In genomic region chr4:146095091-146095690, GRCh38 we compare ENCODE assay signal across 8 cellular contexts.
DNase-seq lines count a peak whose midpoint lies in the region; ATAC-seq and TF ChIP-seq lines count a peak whose summit lies in the region.

No MANE protein-coding gene starts in this region.

- TF ChIP-seq CTCF in WTC11 (IDR thresholded peaks at IDR 0.05) (peak; percentile 77), testis (IDR thresholded peaks at IDR 0.05) (peak; percentile 29 to 75 (median 32))

- no peaks in the 10 kb centered on the region for H3K27me3 Mint-ChIP-seq in WTC11 (ENCODE audit: low read depth)

- H3K4me1 ChIP-seq in iPS DF 6.9 (ENCODE audit: control insufficient read depth, insufficient read depth, low read length) (no peaks in the 10 kb centered on the region), testis (no peaks in the 10 kb centered on the region)

- ATAC-seq in WTC11 (peak; percentile 59), GM21390 (IDR thresholded peaks at IDR 0.05; ENCODE audit: unreplicated experiment) (no peak), HG02610 (IDR thresholded peaks at IDR 0.05; ENCODE audit: unreplicated experiment) (no peak)

- TF ChIP-seq POLR2A in testis (IDR thresholded peaks at IDR 0.05), result no peak

- intact Hi-C loops in testis (cut with DNase I; ENCODE audit: low total_unique reads), result no loop called here

- CTCF ChIA-PET in WTC11 (lab: Charles Lee), result interaction anchor here (0.6 to 2.8 kb wide), 37 partner anchors 10 to 879 kb away, joined by 3 to 34 read pairs (median 4); no protein-coding TSS in a partner anchor

- no peak overlapping the region for H3K27ac Mint-ChIP-seq in WTC11

- H3K4me3 ChIP-seq in iPS DF 6.9 (ENCODE audit: low read length), result no peak overlapping the region
- no peak overlapping the region for H3K4me3 ChIP-seq in testis

- H3K27me3 ChIP-seq in iPS DF 6.9 (ENCODE audit: control insufficient read depth, insufficient read depth, low read length) (no peaks in the 10 kb centered on the region), testis (no peaks in the 10 kb centered on the region)

- no peaks in the 10 kb centered on the region for H3K9me3 Mint-ChIP-seq in WTC11

- POLR2A ChIA-PET in WTC11 (lab: Charles Lee), result no interaction called here

- no peaks in the 10 kb centered on the region for H3K36me3 Mint-ChIP-seq in WTC11

- no peak overlapping the region for H3K4me3 Mint-ChIP-seq in WTC11

- no peaks in the 10 kb centered on the region for H3K4me1 Mint-ChIP-seq in WTC11

- DNase-seq in stimulated activated CD4-positive, alpha-beta T cell treated with anti-CD3 and anti-CD28 coated beads, Interleukin-2, amount 100 ng/mL, for 24 hours, result peak; percentile 17 to 20
- DNase-seq in stimulated activated CD4-positive, alpha-beta T cell treated with anti-CD3 and anti-CD28 coated beads, Interleukin-4, amount 100 ng/mL, for 1 hour, result no peak
- peak; percentile 47 for DNase-seq in M059J (ENCODE audit: low read depth)
- DNase-seq in WTC11 (ENCODE audit: low spot score), result peak; percentile 37
- peak; percentile 54 for DNase-seq in iPS DF 6.9 (ENCODE audit: low read depth, low spot score)
- peak; percentile 67 for DNase-seq in testis

- H3K9me3 ChIP-seq in iPS DF 6.9 (ENCODE audit: control insufficient read depth, insufficient read depth, low read length) (no peaks in the 10 kb centered on the region), testis (no peaks in the 10 kb centered on the region)

- no CpG with 5 or more reads among the region's 4 CpGs for WGBS in iPS DF 6.9 (ENCODE audit: insufficient coverage, insufficient read length)
- WGBS in testis, 2 donors, result 63 to 70% methylated on average over 4 of the region's 4 CpGs

- H3K36me3 ChIP-seq in iPS DF 6.9 (ENCODE audit: control insufficient read depth, insufficient read depth, low read length), result no peaks in the 10 kb centered on the region
- H3K36me3 ChIP-seq in testis (ENCODE audit: low read depth, missing control alignments), result no peaks in the 10 kb centered on the region

- H3K27ac ChIP-seq in iPS DF 6.9 (ENCODE audit: low read length) (no peak overlapping the region), testis (no peak overlapping the region)

TF ChIP-seq in WTC11, 78 proteins besides CTCF, POLR2A, EP300 and RAD21:
- no peak for TF ChIP-seq KAT7 (CRISPR knock-in tag; IDR thresholded peaks at IDR 0.05; ENCODE audit: borderline replicate concordance)
- TF ChIP-seq MAX (CRISPR knock-in tag; IDR thresholded peaks at IDR 0.05), result no peak
- no peak for TF ChIP-seq ELF4 (CRISPR knock-in tag; IDR thresholded peaks at IDR 0.05; ENCODE audit: low read depth)
- no peak for TF ChIP-seq ZNF263 (CRISPR knock-in tag; IDR thresholded peaks at IDR 0.05; ENCODE audit: low read depth)
- no peak for TF ChIP-seq JUN (CRISPR knock-in tag; IDR thresholded peaks at IDR 0.05)
- no peak for TF ChIP-seq PRDM15 (CRISPR knock-in tag; IDR thresholded peaks at IDR 0.05)
- TF ChIP-seq SMAD4 (CRISPR knock-in tag; IDR thresholded peaks at IDR 0.05), result no peak
- no peak for TF ChIP-seq NFE2L1 (CRISPR knock-in tag; IDR thresholded peaks at IDR 0.05)
- TF ChIP-seq ETV6 (CRISPR knock-in tag; IDR thresholded peaks at IDR 0.05), result no peak
- no peak for TF ChIP-seq MYBL2 (CRISPR knock-in tag; IDR thresholded peaks at IDR 0.05)
- TF ChIP-seq PREB (CRISPR knock-in tag; IDR thresholded peaks at IDR 0.05; ENCODE audit: borderline replicate concordance), result no peak
TF ChIP-seq in WTC11: peak in this region for 0.
